ENCODE assay signal across 12 cellular contexts in genomic region chr12:124398578-124399227, GRCh38.
DNase-seq lines count a peak whose midpoint lies in the region; ATAC-seq and TF ChIP-seq lines count a peak whose summit lies in the region.
"Had no signal": no experiment of that assay in that cellular context is flagged by ENCODE, and none has a peak within 500 bp of the region (broad histone marks: within the 10 kb centered on the region; RNA-seq: fewer than 3 reads in every experiment).

No MANE protein-coding gene starts in this region.

- intact Hi-C loops in HCT116 (cut with micrococcal nuclease) = loop anchor here (10.0 kb wide), 1 partner anchor 166 kb away; the partner anchor contains the start of gene NCOR2
- intact Hi-C loops in left ventricle myocardium superior (cut with micrococcal nuclease) = no loop called here

- no peak overlapping the region for H3K4me2 ChIP-seq in HCT116 (ENCODE audit: low read length)

- H3K4me3 ChIP-seq in HCT116 (replicated peaks in 1 of 2; ENCODE audit: low read depth in 1 of 2, low read length in 2 of 2) = no peak overlapping the region
- H3K4me3 ChIP-seq in stomach smooth muscle (ENCODE audit: low read length in 2 of 2) = no peak overlapping the region

- H3K27ac Mint-ChIP-seq in chondrocyte (ENCODE audit: unreplicated experiment) = no peak overlapping the region
- H3K27ac Mint-ChIP-seq: B cell had no signal

- no peak for TF ChIP-seq RAD21 in HCT116 (IDR thresholded peaks at IDR 0.05; ENCODE audit: low read depth)

- no peaks in the 10 kb centered on the region for H4K20me1 ChIP-seq in HCT116 (ENCODE audit: insufficient read depth)

- ATAC-seq in HCT116 = no peak
- peak; percentile 52 for ATAC-seq in left ventricle myocardium superior
- ATAC-seq in GM18511 (IDR thresholded peaks at IDR 0.05; ENCODE audit: unreplicated experiment) = no peak
- ATAC-seq in HG03342 (IDR thresholded peaks at IDR 0.05; ENCODE audit: unreplicated experiment) = no peak

- H3K4me1 Mint-ChIP-seq in chondrocyte (ENCODE audit: low read depth) = peaks cover 52% of the 10 kb centered on the region

- DNase-seq in HCT116 (ENCODE audit: low read depth, low spot score) (no peak), chondrocyte (ENCODE audit: low spot score) (no peak), left ventricle myocardium superior (peak; percentile 86), HEK293T (ENCODE audit: extremely low spot score) (no peak), COLO829 (ENCODE audit: low spot score) (no peak)
- DNase-seq: activated CD4-positive, CD25-positive, alpha-beta regulatory T cell treated with anti-CD3 and anti-CD28 coated beads, Interleukin-2, amount 50 U/mL, for 72 hours; NCI-H774 had no signal

- CTCF ChIA-PET in HCT116 (lab: Charles Lee) (interaction anchor here (0.9 to 1.5 kb wide), 3 partner anchors 10 to 362 kb away, joined by 3 to 6 read pairs (median 4); no protein-coding TSS in a partner anchor), HEK293T (lab: Yijun Ruan, JAX) (interaction anchor here (0.9 to 1.4 kb wide), 2 partner anchors 9 to 21 kb away, joined by 3 to 9 read pairs; no protein-coding TSS in a partner anchor)

- no peaks in the 10 kb centered on the region for H3K27me3 Mint-ChIP-seq in chondrocyte (ENCODE audit: low read depth)
- H3K27me3 Mint-ChIP-seq: B cell, brain had no signal

- no peak overlapping the region for H3K4me3 Mint-ChIP-seq in chondrocyte (ENCODE audit: unreplicated experiment)
- H3K4me3 Mint-ChIP-seq: B cell, brain had no signal

- no peak overlapping the region for H2AFZ ChIP-seq in HCT116 (ENCODE audit: low read depth, low read length, poor library complexity, severe bottlenecking)

- H3K9me3 Mint-ChIP-seq in chondrocyte (ENCODE audit: low read depth) = no peaks in the 10 kb centered on the region
- H3K9me3 Mint-ChIP-seq: brain had no signal

- TF ChIP-seq POLR2A in HCT116 (IDR thresholded peaks at IDR 0.05; ENCODE audit: borderline replicate concordance, extremely low read depth, insufficient read depth, insufficient read length) = no peak

- no peak overlapping the region for H3K9ac ChIP-seq in HCT116 (ENCODE audit: low read length)
- no peak overlapping the region for H3K9ac ChIP-seq in stomach smooth muscle (ENCODE audit: low read length in 2 of 2)

- RAD21 ChIA-PET in HCT116 (lab: Charles Lee; ENCODE audit: low non-redundant PET in 1 of 2, low total read pairs in 2 of 2, uncharacterized antibody in 2 of 2, unreplicated experiment in 2 of 2) = no interaction called here

- H3K36me3 Mint-ChIP-seq in chondrocyte (ENCODE audit: low read depth) = peaks cover 14% of the 10 kb centered on the region

- H3K9me3 ChIP-seq in HCT116 (ENCODE audit: control insufficient read depth in 1 of 2, insufficient read depth in 1 of 2, low read depth in 1 of 2, low read length in 2 of 2) (no peaks in the 10 kb centered on the region), stomach smooth muscle (ENCODE audit: control insufficient read depth in 2 of 2, low read length in 2 of 2) (no peaks in the 10 kb centered on the region)

- peaks cover 5 to 11% of the 10 kb centered on the region in 2 experiments; a peak in 3 of 4 replicates for H3K36me3 ChIP-seq in HCT116 (ENCODE audit: control insufficient read depth in 1 of 2, insufficient read depth in 2 of 2, low read length in 2 of 2)
- H3K36me3 ChIP-seq in stomach smooth muscle (ENCODE audit: control insufficient read depth in 2 of 2, insufficient read depth in 2 of 2, low read length in 2 of 2) = peaks cover 11 to 12% of the 10 kb centered on the region in 2 donors

- no TSS peak for BruUV-seq in HCT116 (replicated peaks; lab: Mats Ljungman, UMichigan)

- TF ChIP-seq CTCF in HCT116 (IDR thresholded peaks at IDR 0.05 in 2 of 3, conservative IDR thresholded peaks at IDR 0.05 in 1 of 3; ENCODE audit: borderline replicate concordance in 1 of 3, insufficient read depth in 1 of 3, low read depth in 2 of 3, low read length in 2 of 3) (peak in 2 of 3 experiments; percentile 21 to 23; a peak in 3 of 6 replicates), chondrocyte (IDR thresholded peaks at IDR 0.05) (peak; percentile 17)

- no peaks in the 10 kb centered on the region for H3K9me2 ChIP-seq in HCT116 (ENCODE audit: insufficient read depth)

- H3K27ac ChIP-seq in HCT116 (ENCODE audit: low read depth, low read length) (no peak overlapping the region), stomach smooth muscle (ENCODE audit: low read length) (peak overlapping the region; percentile 73)

- H3K4me1 ChIP-seq in HCT116 (ENCODE audit: control insufficient read depth in 1 of 2, insufficient read depth in 2 of 2, low read length in 2 of 2) (peaks cover 10 to 46% of the 10 kb centered on the region in 2 experiments), stomach smooth muscle (ENCODE audit: control insufficient read depth, insufficient read depth, low read length) (peaks cover 83% of the 10 kb centered on the region)

- H3K27me3 ChIP-seq in HCT116 (ENCODE audit: insufficient read depth, low read length) (no peaks in the 10 kb centered on the region), stomach smooth muscle (ENCODE audit: control insufficient read depth in 1 of 2, insufficient read depth in 2 of 2, low read length in 2 of 2) (no peaks in the 10 kb centered on the region)

- H3K79me2 ChIP-seq in HCT116 (ENCODE audit: insufficient read depth, low read length) = no peaks in the 10 kb centered on the region

- POLR2A ChIA-PET in HCT116 (lab: Charles Lee) (no interaction called here), HEK293T (lab: Yijun Ruan, JAX) (no interaction called here)

TF ChIP-seq in HCT116, 20 proteins besides CTCF, POLR2A, EP300 and RAD21:
- TF ChIP-seq CEBPB (IDR thresholded peaks at IDR 0.05; ENCODE audit: low read depth) (no peak), SP1 (IDR thresholded peaks at IDR 0.05; ENCODE audit: low read depth) (no peak), ATF3 (IDR thresholded peaks at IDR 0.05) (no peak), REST (IDR thresholded peaks at IDR 0.05; ENCODE audit: low read depth) (no peak)
TF ChIP-seq in HCT116: peak in this region for 0.

TF ChIP-seq in HEK293T, 16 proteins besides CTCF, POLR2A, EP300 and RAD21:
- TF ChIP-seq NFRKB (IDR thresholded peaks at IDR 0.05) (no peak), PKNOX1 (IDR thresholded peaks at IDR 0.05) (no peak), SUZ12 (IDR thresholded peaks at IDR 0.05) (no peak), HDGF (IDR thresholded peaks at IDR 0.05; ENCODE audit: borderline replicate concordance) (no peak), ARNT (IDR thresholded peaks at IDR 0.05) (no peak), CTBP1 (IDR thresholded peaks at IDR 0.05; ENCODE audit: borderline replicate concordance) (no peak), FOXM1 (IDR thresholded peaks at IDR 0.05; ENCODE audit: borderline replicate concordance) (no peak), LEF1 (IDR thresholded peaks at IDR 0.05; ENCODE audit: borderline replicate concordance) (no peak), BHLHE40 (IDR thresholded peaks at IDR 0.05; ENCODE audit: borderline replicate concordance) (no peak), SP1 (IDR thresholded peaks at IDR 0.05) (no peak), L3MBTL2 (conservative IDR thresholded peaks at IDR 0.05) (no peak)
